In the genomic region with DNA sequence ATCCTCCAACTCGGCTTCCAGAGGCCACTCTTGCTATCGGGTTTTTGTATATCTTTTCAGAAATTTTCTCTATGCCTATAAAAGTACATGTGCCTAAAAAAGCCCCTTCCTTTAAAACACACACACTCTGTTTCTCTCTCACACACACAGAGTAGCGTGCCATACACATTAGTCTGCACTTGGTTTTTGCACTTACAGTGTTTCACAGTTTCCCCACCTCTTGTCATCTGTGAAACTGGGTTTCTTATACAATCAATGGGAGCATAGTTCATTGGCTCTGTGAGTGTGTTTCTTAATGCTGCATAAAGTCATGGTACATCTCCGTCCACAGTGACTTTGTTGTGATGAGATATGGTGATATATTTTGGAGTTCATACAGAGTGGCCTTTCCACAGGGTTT, we compare ENCODE assay signal across 17 cellular contexts. TPM values are rescaled to one million over a fixed set of nuclear protein-coding genes. Genes with fewer than 3 reads are reported as not detected.
DNase-seq lines count a peak whose midpoint lies in the region; ATAC-seq and TF ChIP-seq lines count a peak whose summit lies in the region.
"Had no signal": no experiment of that assay in that cellular context is flagged by ENCODE, and none has a peak within 500 bp of the region (broad histone marks: within the 10 kb centered on the region; RNA-seq: fewer than 3 reads in every experiment).

No MANE protein-coding gene starts in this region.

- no peak for DNase-seq in activated naive CD4-positive, alpha-beta T cell treated with anti-CD3 and anti-CD28 coated beads, Interleukin-2, amount 50 U/mL, for 16 hours
- no peak for DNase-seq in T-cell
- no peak for DNase-seq in stimulated activated effector memory CD8-positive, alpha-beta T cell treated with anti-CD3 and anti-CD28 coated beads, Interleukin-12 subunit alpha, Interleukin-12 subunit beta, amount 100 ng/mL, for 72 hours (ENCODE audit: low spot score in 2 of 2)
- DNase-seq in colonic mucosa: no peak
- DNase-seq: activated T-cell treated with anti-CD3 and anti-CD28 coated beads for 4 hours, amniotic stem cell, Calu3, heart right ventricle, left cardiac atrium, MM.1S, NCI-H2029 treated with DMSO at 0.1 percent for 48 hours, stomach had no signal

- peaks cover 56% of the 10 kb centered on the region for H3K27me3 ChIP-seq in iPS-20b (ENCODE audit: insufficient read depth, low read length)
- peaks cover 13% of the 10 kb centered on the region for H3K27me3 ChIP-seq in colonic mucosa

- no peak overlapping the region for H3K27ac Mint-ChIP-seq in activated naive CD4-positive, alpha-beta T cell treated with anti-CD3 and anti-CD28 coated beads, Interleukin-2, amount 50 U/mL, for 24 hours
- H3K27ac Mint-ChIP-seq in T-cell: no peak overlapping the region
- no peak overlapping the region for H3K27ac Mint-ChIP-seq in stimulated activated effector memory CD8-positive, alpha-beta T cell treated with anti-CD3 and anti-CD28 coated beads, Interleukin-12 subunit alpha, Interleukin-12 subunit beta, amount 100 ng/mL, for 72 hours

- no peaks in the 10 kb centered on the region for H3K36me3 Mint-ChIP-seq in activated naive CD4-positive, alpha-beta T cell treated with anti-CD3 and anti-CD28 coated beads, Interleukin-2, amount 50 U/mL, for 24 hours
- no peaks in the 10 kb centered on the region for H3K36me3 Mint-ChIP-seq in T-cell
- H3K36me3 Mint-ChIP-seq in stimulated activated effector memory CD8-positive, alpha-beta T cell treated with anti-CD3 and anti-CD28 coated beads, Interleukin-12 subunit alpha, Interleukin-12 subunit beta, amount 100 ng/mL, for 72 hours: no peaks in the 10 kb centered on the region

- POLR2A ChIA-PET in T-cell (lab: Charles Lee): no interaction called here

- no peak overlapping the region for H3K27ac ChIP-seq in iPS-20b (ENCODE audit: low read length)
- H3K27ac ChIP-seq in colonic mucosa: no peak overlapping the region
- H3K27ac ChIP-seq: esophagus muscularis mucosa, heart right ventricle had no signal

- H3K9me3 ChIP-seq in iPS-20b (ENCODE audit: insufficient read depth, low read depth, low read length): no peaks in the 10 kb centered on the region
- no peaks in the 10 kb centered on the region for H3K9me3 ChIP-seq in colonic mucosa
- H3K9me3 ChIP-seq: esophagus muscularis mucosa, heart right ventricle, stomach had no signal

- H3K4me3 ChIP-seq in iPS-20b (ENCODE audit: low read length): peak overlapping the region; percentile 60; the same call in 1 of the 2 replicates
- no peak overlapping the region for H3K4me3 ChIP-seq in colonic mucosa

- peaks cover 24% of the 10 kb centered on the region for H3K27me3 Mint-ChIP-seq in activated naive CD4-positive, alpha-beta T cell treated with anti-CD3 and anti-CD28 coated beads, Interleukin-2, amount 50 U/mL, for 24 hours
- H3K27me3 Mint-ChIP-seq in T-cell: peaks cover 37 to 50% of the 10 kb centered on the region in 2 donors

- H3K9ac ChIP-seq in iPS-20b (ENCODE audit: low read depth, low read length): no peak overlapping the region
- H3K9ac ChIP-seq in colonic mucosa (ENCODE audit: low read depth in 2 of 2, low read length in 2 of 2): no peak overlapping the region

- intact Hi-C loops in colonic mucosa (cut with DNase I): no loop called here

- ATAC-seq in T-cell (replicated peaks in 1 of 4) (no peak), HG02884 (IDR thresholded peaks at IDR 0.05; ENCODE audit: unreplicated experiment) (no peak), GM21825 (IDR thresholded peaks at IDR 0.05; ENCODE audit: unreplicated experiment) (no peak)
- ATAC-seq in stimulated activated effector memory CD8-positive, alpha-beta T cell treated with anti-CD3 and anti-CD28 coated beads, Interleukin-12 subunit alpha, Interleukin-12 subunit beta, amount 100 ng/mL, for 72 hours: no peak

- peak overlapping the region; percentile 38 for H3K4me3 Mint-ChIP-seq in activated naive CD4-positive, alpha-beta T cell treated with anti-CD3 and anti-CD28 coated beads, Interleukin-2, amount 50 U/mL, for 24 hours
- peak overlapping the region; percentile 8 to 44 (median 12) for H3K4me3 Mint-ChIP-seq in T-cell
- peak overlapping the region; percentile 3 for H3K4me3 Mint-ChIP-seq in stimulated activated effector memory CD8-positive, alpha-beta T cell treated with anti-CD3 and anti-CD28 coated beads, Interleukin-12 subunit alpha, Interleukin-12 subunit beta, amount 100 ng/mL, for 72 hours

- peaks cover 9% of the 10 kb centered on the region for H3K4me1 Mint-ChIP-seq in activated naive CD4-positive, alpha-beta T cell treated with anti-CD3 and anti-CD28 coated beads, Interleukin-2, amount 50 U/mL, for 24 hours
- peaks cover 2 to 11% (median 6%) of the 10 kb centered on the region in 3 donors for H3K4me1 Mint-ChIP-seq in T-cell
- no peaks in the 10 kb centered on the region for H3K4me1 Mint-ChIP-seq in stimulated activated effector memory CD8-positive, alpha-beta T cell treated with anti-CD3 and anti-CD28 coated beads, Interleukin-12 subunit alpha, Interleukin-12 subunit beta, amount 100 ng/mL, for 72 hours

- TF ChIP-seq CTCF in colonic mucosa (IDR thresholded peaks at IDR 0.05): no peak

- H3K36me3 ChIP-seq in iPS-20b (ENCODE audit: insufficient read depth, low read depth, low read length): no peaks in the 10 kb centered on the region
- no peaks in the 10 kb centered on the region for H3K36me3 ChIP-seq in colonic mucosa
- H3K36me3 ChIP-seq: esophagus muscularis mucosa, heart right ventricle, stomach had no signal

- no peaks in the 10 kb centered on the region for H3K9me3 Mint-ChIP-seq in activated naive CD4-positive, alpha-beta T cell treated with anti-CD3 and anti-CD28 coated beads, Interleukin-2, amount 50 U/mL, for 24 hours
- H3K9me3 Mint-ChIP-seq in T-cell: no peaks in the 10 kb centered on the region
- H3K9me3 Mint-ChIP-seq in stimulated activated effector memory CD8-positive, alpha-beta T cell treated with anti-CD3 and anti-CD28 coated beads, Interleukin-12 subunit alpha, Interleukin-12 subunit beta, amount 100 ng/mL, for 72 hours: no peaks in the 10 kb centered on the region

- CTCF ChIA-PET in T-cell (lab: Charles Lee): no interaction called here

- H3K4me1 ChIP-seq in iPS-20b (ENCODE audit: insufficient read depth, low read length) (peaks cover 23% of the 10 kb centered on the region), colonic mucosa (no peaks in the 10 kb centered on the region)

RNA-seq across cellular contexts. Expression of gene IGFBPL1, which starts 0.7 kb away (rescaled TPM):
- not detected for total RNA-seq in T-cell
- total RNA-seq in colonic mucosa: 1 to 10 TPM in 1 of 2 donors, under 1 TPM in 1; 0.82 to 1.3 TPM
- total RNA-seq: heart right ventricle had no signal

RNA-seq across cellular contexts. Expression of gene ALDH1B1, which starts 32.4 kb away (rescaled TPM):
- total RNA-seq in T-cell (1 to 10 TPM; 2.0 to 8.2 (median 5.2) TPM), colonic mucosa (10 to 100 TPM; 58.7 to 89.9 TPM)

Comparison
In these comparisons a context has a peak if more than half of its experiments do, and no peak if none do; other contexts are left out.
1. RNA of gene ALDH1B1, which starts 32.4 kb away (total RNA-seq): 58.7 to 89.9 TPM in colonic mucosa; 2.0 to 8.2 TPM in T-cell; every median in the first group is over 4 times any median in the second.
2. Peak in every context shown above with its lines, with median percentiles within 50 percentile points of each other: H3K4me3 Mint-ChIP-seq.